Comparison of ENCODE assay signal across 1 cellular context in genomic region chr2:129752686-129753085, GRCh38.
TF ChIP-seq lines count a peak whose summit lies in the region.

No MANE protein-coding gene starts in this region.

TF ChIP-seq in WTC11, 78 proteins besides CTCF, POLR2A, EP300 and RAD21 (continued from another document):
- TF ChIP-seq, protein P1, sequence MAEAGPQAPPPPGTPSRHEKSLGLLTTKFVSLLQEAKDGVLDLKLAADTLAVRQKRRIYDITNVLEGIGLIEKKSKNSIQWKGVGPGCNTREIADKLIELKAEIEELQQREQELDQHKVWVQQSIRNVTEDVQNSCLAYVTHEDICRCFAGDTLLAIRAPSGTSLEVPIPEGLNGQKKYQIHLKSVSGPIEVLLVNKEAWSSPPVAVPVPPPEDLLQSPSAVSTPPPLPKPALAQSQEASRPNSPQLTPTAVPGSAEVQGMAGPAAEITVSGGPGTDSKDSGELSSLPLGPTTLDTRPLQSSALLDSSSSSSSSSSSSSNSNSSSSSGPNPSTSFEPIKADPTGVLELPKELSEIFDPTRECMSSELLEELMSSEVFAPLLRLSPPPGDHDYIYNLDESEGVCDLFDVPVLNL (CRISPR knock-in tag; IDR thresholded peaks at IDR 0.05; ENCODE audit: borderline replicate concordance, low read depth) = no peak
- TF ChIP-seq, protein P2, sequence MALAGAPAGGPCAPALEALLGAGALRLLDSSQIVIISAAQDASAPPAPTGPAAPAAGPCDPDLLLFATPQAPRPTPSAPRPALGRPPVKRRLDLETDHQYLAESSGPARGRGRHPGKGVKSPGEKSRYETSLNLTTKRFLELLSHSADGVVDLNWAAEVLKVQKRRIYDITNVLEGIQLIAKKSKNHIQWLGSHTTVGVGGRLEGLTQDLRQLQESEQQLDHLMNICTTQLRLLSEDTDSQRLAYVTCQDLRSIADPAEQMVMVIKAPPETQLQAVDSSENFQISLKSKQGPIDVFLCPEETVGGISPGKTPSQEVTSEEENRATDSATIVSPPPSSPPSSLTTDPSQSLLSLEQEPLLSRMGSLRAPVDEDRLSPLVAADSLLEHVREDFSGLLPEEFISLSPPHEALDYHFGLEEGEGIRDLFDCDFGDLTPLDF (CRISPR knock-in tag; IDR thresholded peaks at IDR 0.05) = no peak
- TF ChIP-seq SOX15 (CRISPR knock-in tag; IDR thresholded peaks at IDR 0.05) = no peak
- no peak for TF ChIP-seq SMAD3 (CRISPR knock-in tag; IDR thresholded peaks at IDR 0.05; ENCODE audit: borderline replicate concordance)
- no peak for TF ChIP-seq EMX1 (CRISPR knock-in tag; IDR thresholded peaks at IDR 0.05)
- no peak for TF ChIP-seq ZNF232 (CRISPR knock-in tag; IDR thresholded peaks at IDR 0.05)
